9 cellular contexts compared by ENCODE assay signal in the genomic region with DNA sequence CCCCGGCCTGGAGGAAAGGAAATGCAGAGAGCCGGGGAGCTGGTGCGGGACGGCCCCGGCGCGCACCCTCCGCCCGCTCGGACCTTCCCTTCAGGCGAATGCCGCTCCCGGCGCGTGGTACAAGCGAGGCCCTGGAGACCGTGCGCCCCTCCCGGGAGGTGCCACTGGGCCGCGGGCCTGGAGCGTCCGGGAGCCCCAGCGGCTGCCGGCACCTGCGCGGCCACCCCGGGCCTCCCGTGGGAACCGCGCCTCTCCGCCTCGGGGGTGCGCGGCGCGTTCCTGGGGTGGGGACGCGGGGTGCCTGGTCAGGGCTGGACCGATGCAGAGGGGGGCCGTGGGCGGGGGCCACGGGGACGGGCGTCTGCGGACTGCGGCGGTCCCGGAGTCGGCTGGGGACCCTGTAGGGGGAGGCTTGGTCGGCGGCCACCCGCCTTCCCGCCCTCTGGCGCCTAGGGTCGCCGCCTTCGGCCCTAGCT. TPM values are rescaled to one million over a fixed set of nuclear protein-coding genes. Genes with fewer than 3 reads are reported as not detected.
DNase-seq lines count a peak whose midpoint lies in the region; ATAC-seq and TF ChIP-seq lines count a peak whose summit lies in the region.
"Had no signal": no experiment of that assay in that cellular context is flagged by ENCODE, and none has a peak within 500 bp of the region (broad histone marks: within the 10 kb centered on the region; RNA-seq: fewer than 3 reads in every experiment).

No MANE protein-coding gene starts in this region.

- H3K27ac ChIP-seq in lower lobe of right lung (peak overlapping the region; percentile 46), vagina (peak overlapping the region; percentile 46)

- ATAC-seq in activated naive CD8-positive, alpha-beta T cell treated with anti-CD3 and anti-CD28 coated beads, Interleukin-2, amount 50 U/mL, for 24 hours, result no peak
- ATAC-seq in central memory CD8-positive, alpha-beta T cell (replicated peaks; ENCODE audit: extremely low read depth, poor library complexity, severe bottlenecking), result no peak
- ATAC-seq in lower lobe of right lung (peak; percentile 48 to 63), GM18870 (IDR thresholded peaks at IDR 0.05; ENCODE audit: unreplicated experiment) (no peak), GM19328 (IDR thresholded peaks at IDR 0.05; ENCODE audit: unreplicated experiment) (no peak), GM18907 (IDR thresholded peaks at IDR 0.05; ENCODE audit: unreplicated experiment) (no peak)

- intact Hi-C loops in lower lobe of right lung (cut with DNase I) (no loop called here), vagina (cut with DNase I) (no loop called here)

- TF ChIP-seq CTCF in lower lobe of right lung (IDR thresholded peaks at IDR 0.05) (no peak), vagina (IDR thresholded peaks at IDR 0.05) (no peak)

- TF ChIP-seq POLR2A in vagina (IDR thresholded peaks at IDR 0.05), result no peak

- DNase-seq in activated naive CD8-positive, alpha-beta T cell treated with anti-CD3 and anti-CD28 coated beads for 36 hours, result peak; percentile 14
- DNase-seq in activated naive CD8-positive, alpha-beta T cell treated with anti-CD3 and anti-CD28 coated beads, Interleukin-2, amount 50 U/mL, for 24 hours, result no peak
- DNase-seq in central memory CD8-positive, alpha-beta T cell (ENCODE audit: low spot score in 2 of 2), result no peak
- DNase-seq in lower lobe of right lung (no peak), vagina (ENCODE audit: extremely low spot score in 2 of 2) (peak in 1 of 2 donors; percentile 85)

- peaks cover 15% of the 10 kb centered on the region for H3K4me1 Mint-ChIP-seq in activated naive CD8-positive, alpha-beta T cell treated with anti-CD3 and anti-CD28 coated beads for 36 hours
- H3K4me1 Mint-ChIP-seq in activated naive CD8-positive, alpha-beta T cell treated with anti-CD3 and anti-CD28 coated beads, Interleukin-2, amount 50 U/mL, for 24 hours, result peaks cover 22% of the 10 kb centered on the region
- H3K4me1 Mint-ChIP-seq in central memory CD8-positive, alpha-beta T cell, result peaks cover 12% of the 10 kb centered on the region

- H3K4me3 ChIP-seq in lower lobe of right lung (peak overlapping the region; percentile 64), vagina (peak overlapping the region; percentile 50 to 52)

- H3K36me3 ChIP-seq in lower lobe of right lung (no peaks in the 10 kb centered on the region), vagina (no peaks in the 10 kb centered on the region)

- peaks cover 86% of the 10 kb centered on the region for H3K27me3 Mint-ChIP-seq in activated naive CD8-positive, alpha-beta T cell treated with anti-CD3 and anti-CD28 coated beads for 36 hours
- H3K27me3 Mint-ChIP-seq in activated naive CD8-positive, alpha-beta T cell treated with anti-CD3 and anti-CD28 coated beads, Interleukin-2, amount 50 U/mL, for 24 hours, result peaks cover 76% of the 10 kb centered on the region
- H3K27me3 Mint-ChIP-seq in central memory CD8-positive, alpha-beta T cell, result peaks cover 89% of the 10 kb centered on the region

- no peak overlapping the region for H3K4me3 Mint-ChIP-seq in activated naive CD8-positive, alpha-beta T cell treated with anti-CD3 and anti-CD28 coated beads for 36 hours
- H3K4me3 Mint-ChIP-seq in activated naive CD8-positive, alpha-beta T cell treated with anti-CD3 and anti-CD28 coated beads, Interleukin-2, amount 50 U/mL, for 24 hours, result no peak overlapping the region
- H3K4me3 Mint-ChIP-seq in central memory CD8-positive, alpha-beta T cell, result peak overlapping the region; percentile 61

- peaks cover 2% of the 10 kb centered on the region for H3K36me3 Mint-ChIP-seq in activated naive CD8-positive, alpha-beta T cell treated with anti-CD3 and anti-CD28 coated beads for 36 hours
- H3K36me3 Mint-ChIP-seq in activated naive CD8-positive, alpha-beta T cell treated with anti-CD3 and anti-CD28 coated beads, Interleukin-2, amount 50 U/mL, for 24 hours (ENCODE audit: low read depth), result no peaks in the 10 kb centered on the region
- H3K36me3 Mint-ChIP-seq in central memory CD8-positive, alpha-beta T cell (ENCODE audit: insufficient read depth), result no peaks in the 10 kb centered on the region

- H3K27ac Mint-ChIP-seq in activated naive CD8-positive, alpha-beta T cell treated with anti-CD3 and anti-CD28 coated beads for 36 hours, result no peak overlapping the region
- no peak overlapping the region for H3K27ac Mint-ChIP-seq in activated naive CD8-positive, alpha-beta T cell treated with anti-CD3 and anti-CD28 coated beads, Interleukin-2, amount 50 U/mL, for 24 hours
- H3K27ac Mint-ChIP-seq in central memory CD8-positive, alpha-beta T cell (ENCODE audit: low read depth), result no peak overlapping the region
- H3K27ac Mint-ChIP-seq: activated T-helper 17 cell treated with anti-CD3 and anti-CD28 coated beads, Interleukin-2, amount 50 U/mL, for 72 hours had no signal

- no peaks in the 10 kb centered on the region for H3K9me3 ChIP-seq in lower lobe of right lung
- H3K9me3 ChIP-seq in vagina, result no peaks in the 10 kb centered on the region

- H3K9me3 Mint-ChIP-seq in activated naive CD8-positive, alpha-beta T cell treated with anti-CD3 and anti-CD28 coated beads for 36 hours, result no peaks in the 10 kb centered on the region
- no peaks in the 10 kb centered on the region for H3K9me3 Mint-ChIP-seq in activated naive CD8-positive, alpha-beta T cell treated with anti-CD3 and anti-CD28 coated beads, Interleukin-2, amount 50 U/mL, for 24 hours
- no peaks in the 10 kb centered on the region for H3K9me3 Mint-ChIP-seq in central memory CD8-positive, alpha-beta T cell
- H3K9me3 Mint-ChIP-seq: activated T-helper 17 cell treated with anti-CD3 and anti-CD28 coated beads, Interleukin-2, amount 50 U/mL, for 72 hours had no signal

- H3K27me3 ChIP-seq in lower lobe of right lung (ENCODE audit: low read depth) (peaks cover 45% of the 10 kb centered on the region), vagina (no peaks in the 10 kb centered on the region)

- peaks cover 48% of the 10 kb centered on the region for H3K4me1 ChIP-seq in lower lobe of right lung
- peaks cover 58% of the 10 kb centered on the region for H3K4me1 ChIP-seq in vagina

RNA-seq across cellular contexts. Expression of a gene that starts 0.5 kb away (rescaled TPM):
- total RNA-seq in activated naive CD8-positive, alpha-beta T cell treated with anti-CD3 and anti-CD28 coated beads for 36 hours, result under 1 TPM; 0.10 to 0.36 TPM
- 10.7 TPM for total RNA-seq in lower lobe of right lung
- total RNA-seq in vagina, result 16.2 TPM

Comparison
In these comparisons a context has a peak if more than half of its experiments do, and no peak if none do; other contexts are left out.
1. ATAC-seq: peak in lower lobe of right lung (2 of 2); none in activated naive CD8-positive, alpha-beta T cell treated with anti-CD3 and anti-CD28 coated beads, Interleukin-2, amount 50 U/mL, for 24 hours (single experiment), central memory CD8-positive, alpha-beta T cell (single experiment), GM18870 (single experiment), GM19328 (single experiment) and GM18907 (single experiment).